ENCODE assay signal across 20 cellular contexts in genomic region chr5:39171647-39172046, GRCh38. TPM values are rescaled to one million over a fixed set of nuclear protein-coding genes. Genes with fewer than 3 reads are reported as not detected.
A peak's percentile ranks its signal among the peaks of the same experiment; 100 is the strongest.
DNase-seq lines count a peak whose midpoint lies in the region; ATAC-seq and TF ChIP-seq lines count a peak whose summit lies in the region.
"Had no signal": no experiment of that assay in that cellular context is flagged by ENCODE, and none has a peak within 500 bp of the region (broad histone marks: within the 10 kb centered on the region; RNA-seq: fewer than 3 reads in every experiment).

No MANE protein-coding gene starts in this region.

- H3K4me1 ChIP-seq in CD8-positive, alpha-beta T cell (ENCODE audit: insufficient read depth, low read length): peaks cover 87% of the 10 kb centered on the region

- POLR2A ChIA-PET in activated CD8-positive, alpha-beta T cell treated with anti-CD3 and anti-CD28 coated beads for 36 hours (lab: Charles Lee): interaction anchor here (0.6 to 15.6 kb wide), 4 partner anchors 12 to 1660 kb away, joined by 3 to 202 read pairs (median 6); no protein-coding TSS in a partner anchor
- POLR2A ChIA-PET in activated CD8-positive, alpha-beta T cell treated with anti-CD3 and anti-CD28 coated beads, Interleukin-2, amount 10 ng/mL, durations not matched to agents 7 days and 5 days (lab: Charles Lee): no interaction called here
- POLR2A ChIA-PET in CD8-positive, alpha-beta T cell (lab: Charles Lee): interaction anchor here (1.2 kb wide), 1 partner anchor 13 kb away, joined by 3 read pairs; no protein-coding TSS in a partner anchor
- POLR2A ChIA-PET in activated naive CD8-positive, alpha-beta T cell treated with anti-CD3 and anti-CD28 coated beads, Interleukin-2, amount 10 ng/mL, durations not matched to agents 7 days and 5 days (lab: Charles Lee): no interaction called here

- no peak overlapping the region for H3K4me3 ChIP-seq in CD8-positive, alpha-beta T cell (ENCODE audit: low read depth, low read length)
- H3K4me3 ChIP-seq: A549, HAP-1 had no signal

- H3K36me3 ChIP-seq in CD8-positive, alpha-beta T cell (ENCODE audit: insufficient read depth, low read length): no peaks in the 10 kb centered on the region
- H3K36me3 ChIP-seq: HAP-1 had no signal

- peak overlapping the region; percentile 60 for H3K27ac Mint-ChIP-seq in activated CD8-positive, alpha-beta T cell treated with anti-CD3 and anti-CD28 coated beads for 36 hours
- no peak overlapping the region for H3K27ac Mint-ChIP-seq in activated CD8-positive, alpha-beta T cell treated with anti-CD3 and anti-CD28 coated beads, Interleukin-2, amount 10 ng/mL, durations not matched to agents 7 days and 5 days
- peak overlapping the region; percentile 96 for H3K27ac Mint-ChIP-seq in CD8-positive, alpha-beta T cell
- peak overlapping the region; percentile 60 for H3K27ac Mint-ChIP-seq in activated naive CD8-positive, alpha-beta T cell treated with anti-CD3 and anti-CD28 coated beads, Interleukin-2, amount 10 ng/mL, durations not matched to agents 7 days and 5 days
- peak overlapping the region; percentile 43 to 65 for H3K27ac Mint-ChIP-seq in natural killer cell

- H3K27ac ChIP-seq in CD8-positive, alpha-beta T cell (ENCODE audit: low read depth, low read length): no peak overlapping the region
- H3K27ac ChIP-seq: A549, C4-2B had no signal

- peaks cover 21% of the 10 kb centered on the region for H3K9me3 Mint-ChIP-seq in activated CD8-positive, alpha-beta T cell treated with anti-CD3 and anti-CD28 coated beads for 36 hours
- H3K9me3 Mint-ChIP-seq in activated CD8-positive, alpha-beta T cell treated with anti-CD3 and anti-CD28 coated beads, Interleukin-2, amount 10 ng/mL, durations not matched to agents 7 days and 5 days (ENCODE audit: insufficient read depth): peaks cover 14% of the 10 kb centered on the region
- peaks cover 5% of the 10 kb centered on the region for H3K9me3 Mint-ChIP-seq in CD8-positive, alpha-beta T cell
- H3K9me3 Mint-ChIP-seq in activated naive CD8-positive, alpha-beta T cell treated with anti-CD3 and anti-CD28 coated beads, Interleukin-2, amount 10 ng/mL, durations not matched to agents 7 days and 5 days: peaks cover 8% of the 10 kb centered on the region
- H3K9me3 Mint-ChIP-seq in natural killer cell: no peaks in the 10 kb centered on the region

- peaks cover 57% of the 10 kb centered on the region for H3K36me3 Mint-ChIP-seq in activated CD8-positive, alpha-beta T cell treated with anti-CD3 and anti-CD28 coated beads for 36 hours (ENCODE audit: low read depth)
- H3K36me3 Mint-ChIP-seq in activated CD8-positive, alpha-beta T cell treated with anti-CD3 and anti-CD28 coated beads, Interleukin-2, amount 10 ng/mL, durations not matched to agents 7 days and 5 days (ENCODE audit: low read depth): peaks cover 80% of the 10 kb centered on the region
- peaks cover 64% of the 10 kb centered on the region for H3K36me3 Mint-ChIP-seq in CD8-positive, alpha-beta T cell
- H3K36me3 Mint-ChIP-seq in activated naive CD8-positive, alpha-beta T cell treated with anti-CD3 and anti-CD28 coated beads, Interleukin-2, amount 10 ng/mL, durations not matched to agents 7 days and 5 days: peaks cover 66% of the 10 kb centered on the region
- peaks cover 8% of the 10 kb centered on the region for H3K36me3 Mint-ChIP-seq in natural killer cell

- DNase-seq in activated CD8-positive, alpha-beta T cell treated with anti-CD3 and anti-CD28 coated beads for 36 hours: no peak
- no peak for DNase-seq in activated CD8-positive, alpha-beta T cell treated with anti-CD3 and anti-CD28 coated beads, Interleukin-2, amount 10 ng/mL, durations not matched to agents 7 days and 5 days
- DNase-seq in CD8-positive, alpha-beta T cell: no peak
- no peak for DNase-seq in activated naive CD8-positive, alpha-beta T cell treated with anti-CD3 and anti-CD28 coated beads, Interleukin-2, amount 10 ng/mL, durations not matched to agents 7 days and 5 days
- DNase-seq in natural killer cell (no peak), Kasumi-1 (lab: John Stamatoyannopoulos, UW) (no peak)
- DNase-seq: DND-41, GDM1, MV-4-11, NCI-H1417 treated with DMSO at 0.1 percent for 48 hours, NCI-H2029, NCI-H2171 treated with DMSO at 0.1 percent for 48 hours, NCI-H82 had no signal

- TF ChIP-seq CTCF in activated CD8-positive, alpha-beta T cell treated with anti-CD3 and anti-CD28 coated beads for 36 hours (IDR thresholded peaks at IDR 0.05): no peak
- no peak for TF ChIP-seq CTCF in CD8-positive, alpha-beta T cell (IDR thresholded peaks at IDR 0.05)
- no peak for TF ChIP-seq CTCF in natural killer cell (IDR thresholded peaks at IDR 0.05)

- intact Hi-C loops in activated CD8-positive, alpha-beta T cell treated with anti-CD3 and anti-CD28 coated beads for 36 hours (cut with micrococcal nuclease): no loop called here
- intact Hi-C loops in CD8-positive, alpha-beta T cell (cut with DNase I, micrococcal nuclease): loop anchor here in 1 of 2 experiments (10.0 kb wide), 1 partner anchor 1513 kb away; no protein-coding TSS in a partner anchor
- intact Hi-C loops in natural killer cell (cut with micrococcal nuclease): no loop called here

- no peak for ATAC-seq in activated CD8-positive, alpha-beta T cell treated with anti-CD3 and anti-CD28 coated beads for 36 hours
- ATAC-seq in activated CD8-positive, alpha-beta T cell treated with anti-CD3 and anti-CD28 coated beads, Interleukin-2, amount 10 ng/mL, durations not matched to agents 7 days and 5 days: no peak
- no peak for ATAC-seq in CD8-positive, alpha-beta T cell
- ATAC-seq in activated naive CD8-positive, alpha-beta T cell treated with anti-CD3 and anti-CD28 coated beads, Interleukin-2, amount 10 ng/mL, durations not matched to agents 7 days and 5 days (ENCODE audit: low read depth): no peak
- no peak for ATAC-seq in natural killer cell
- ATAC-seq in HG03565 (IDR thresholded peaks at IDR 0.05; ENCODE audit: unreplicated experiment): no peak
- ATAC-seq in HG02588 (IDR thresholded peaks at IDR 0.05; ENCODE audit: unreplicated experiment): no peak
- ATAC-seq: A549 had no signal

- H3K9me3 ChIP-seq in CD8-positive, alpha-beta T cell (ENCODE audit: low read length): no peaks in the 10 kb centered on the region
- H3K9me3 ChIP-seq: A549, HAP-1 had no signal

- no peaks in the 10 kb centered on the region for H3K27me3 Mint-ChIP-seq in activated CD8-positive, alpha-beta T cell treated with anti-CD3 and anti-CD28 coated beads for 36 hours
- no peaks in the 10 kb centered on the region for H3K27me3 Mint-ChIP-seq in activated CD8-positive, alpha-beta T cell treated with anti-CD3 and anti-CD28 coated beads, Interleukin-2, amount 10 ng/mL, durations not matched to agents 7 days and 5 days (ENCODE audit: low read depth)
- no peaks in the 10 kb centered on the region for H3K27me3 Mint-ChIP-seq in CD8-positive, alpha-beta T cell (ENCODE audit: low read depth)
- no peaks in the 10 kb centered on the region for H3K27me3 Mint-ChIP-seq in activated naive CD8-positive, alpha-beta T cell treated with anti-CD3 and anti-CD28 coated beads, Interleukin-2, amount 10 ng/mL, durations not matched to agents 7 days and 5 days
- no peaks in the 10 kb centered on the region for H3K27me3 Mint-ChIP-seq in natural killer cell (ENCODE audit: low read depth in 2 of 2)

- peaks cover 91% of the 10 kb centered on the region for H3K4me1 Mint-ChIP-seq in activated CD8-positive, alpha-beta T cell treated with anti-CD3 and anti-CD28 coated beads for 36 hours (ENCODE audit: low read depth)
- peaks cover 86% of the 10 kb centered on the region for H3K4me1 Mint-ChIP-seq in activated CD8-positive, alpha-beta T cell treated with anti-CD3 and anti-CD28 coated beads, Interleukin-2, amount 10 ng/mL, durations not matched to agents 7 days and 5 days (ENCODE audit: low read depth)
- peaks cover 91% of the 10 kb centered on the region for H3K4me1 Mint-ChIP-seq in CD8-positive, alpha-beta T cell (ENCODE audit: low read depth)
- H3K4me1 Mint-ChIP-seq in activated naive CD8-positive, alpha-beta T cell treated with anti-CD3 and anti-CD28 coated beads, Interleukin-2, amount 10 ng/mL, durations not matched to agents 7 days and 5 days: peaks cover 75% of the 10 kb centered on the region
- H3K4me1 Mint-ChIP-seq in natural killer cell: peaks cover 80 to 81% of the 10 kb centered on the region in 2 donors

- no peak overlapping the region for H3K4me3 Mint-ChIP-seq in activated CD8-positive, alpha-beta T cell treated with anti-CD3 and anti-CD28 coated beads for 36 hours
- no peak overlapping the region for H3K4me3 Mint-ChIP-seq in activated CD8-positive, alpha-beta T cell treated with anti-CD3 and anti-CD28 coated beads, Interleukin-2, amount 10 ng/mL, durations not matched to agents 7 days and 5 days
- peak overlapping the region; percentile 51 for H3K4me3 Mint-ChIP-seq in CD8-positive, alpha-beta T cell
- no peak overlapping the region for H3K4me3 Mint-ChIP-seq in activated naive CD8-positive, alpha-beta T cell treated with anti-CD3 and anti-CD28 coated beads, Interleukin-2, amount 10 ng/mL, durations not matched to agents 7 days and 5 days
- no peak overlapping the region for H3K4me3 Mint-ChIP-seq in natural killer cell
- H3K4me3 Mint-ChIP-seq: IgD-negative memory B cell had no signal

- no peaks in the 10 kb centered on the region for H3K27me3 ChIP-seq in CD8-positive, alpha-beta T cell (ENCODE audit: insufficient read depth, low read length)

- CTCF ChIA-PET in activated CD8-positive, alpha-beta T cell treated with anti-CD3 and anti-CD28 coated beads for 36 hours (lab: Charles Lee): interaction anchor here (1.0 to 3.6 kb wide), 5 partner anchors 12 to 61 kb away, joined by 3 to 10 read pairs (median 3); no protein-coding TSS in a partner anchor
- CTCF ChIA-PET in activated CD8-positive, alpha-beta T cell treated with anti-CD3 and anti-CD28 coated beads, Interleukin-2, amount 10 ng/mL, durations not matched to agents 7 days and 5 days (lab: Charles Lee): interaction anchor here (1.6 to 1.7 kb wide), 2 partner anchors 18 to 46 kb away, joined by 5 read pairs; no protein-coding TSS in a partner anchor
- CTCF ChIA-PET in CD8-positive, alpha-beta T cell (lab: Charles Lee): interaction anchor here (0.6 to 1.7 kb wide), 2 partner anchors 26 to 111 kb away, joined by 3 to 6 read pairs; no protein-coding TSS in a partner anchor

RNA-seq across cellular contexts. Expression of gene FYB1, which starts 47.7 kb away (rescaled TPM):
- 10 to 100 TPM; 82.8 to 83.0 TPM for total RNA-seq in activated CD8-positive, alpha-beta T cell treated with anti-CD3 and anti-CD28 coated beads for 36 hours
- total RNA-seq in activated CD8-positive, alpha-beta T cell treated with anti-CD3 and anti-CD28 coated beads, Interleukin-2, amount 10 ng/mL, durations not matched to agents 7 days and 5 days: 100 to 1,000 TPM; 198 to 215 TPM
- total RNA-seq in CD8-positive, alpha-beta T cell: 100 to 1,000 TPM; 250 to 257 TPM
- total RNA-seq in activated naive CD8-positive, alpha-beta T cell treated with anti-CD3 and anti-CD28 coated beads, Interleukin-2, amount 10 ng/mL, durations not matched to agents 7 days and 5 days: 100 to 1,000 TPM; 355 to 358 TPM
- 100 to 1,000 TPM; 277 to 340 (median 295) TPM for total RNA-seq in natural killer cell
- total RNA-seq: HT-29 had no signal

Comparison
In these comparisons a context has a peak if more than half of its experiments do, and no peak if none do; other contexts are left out.
1. POLR2A ChIA-PET loops: an anchor here in activated CD8-positive, alpha-beta T cell treated with anti-CD3 and anti-CD28 coated beads for 36 hours (0.6 to 15.6 kb wide) and CD8-positive, alpha-beta T cell (1.2 kb wide); none called in activated CD8-positive, alpha-beta T cell treated with anti-CD3 and anti-CD28 coated beads, Interleukin-2, amount 10 ng/mL, durations not matched to agents 7 days and 5 days and activated naive CD8-positive, alpha-beta T cell treated with anti-CD3 and anti-CD28 coated beads, Interleukin-2, amount 10 ng/mL, durations not matched to agents 7 days and 5 days.